ENCODE assay signal across 8 cellular contexts in the genomic region with DNA sequence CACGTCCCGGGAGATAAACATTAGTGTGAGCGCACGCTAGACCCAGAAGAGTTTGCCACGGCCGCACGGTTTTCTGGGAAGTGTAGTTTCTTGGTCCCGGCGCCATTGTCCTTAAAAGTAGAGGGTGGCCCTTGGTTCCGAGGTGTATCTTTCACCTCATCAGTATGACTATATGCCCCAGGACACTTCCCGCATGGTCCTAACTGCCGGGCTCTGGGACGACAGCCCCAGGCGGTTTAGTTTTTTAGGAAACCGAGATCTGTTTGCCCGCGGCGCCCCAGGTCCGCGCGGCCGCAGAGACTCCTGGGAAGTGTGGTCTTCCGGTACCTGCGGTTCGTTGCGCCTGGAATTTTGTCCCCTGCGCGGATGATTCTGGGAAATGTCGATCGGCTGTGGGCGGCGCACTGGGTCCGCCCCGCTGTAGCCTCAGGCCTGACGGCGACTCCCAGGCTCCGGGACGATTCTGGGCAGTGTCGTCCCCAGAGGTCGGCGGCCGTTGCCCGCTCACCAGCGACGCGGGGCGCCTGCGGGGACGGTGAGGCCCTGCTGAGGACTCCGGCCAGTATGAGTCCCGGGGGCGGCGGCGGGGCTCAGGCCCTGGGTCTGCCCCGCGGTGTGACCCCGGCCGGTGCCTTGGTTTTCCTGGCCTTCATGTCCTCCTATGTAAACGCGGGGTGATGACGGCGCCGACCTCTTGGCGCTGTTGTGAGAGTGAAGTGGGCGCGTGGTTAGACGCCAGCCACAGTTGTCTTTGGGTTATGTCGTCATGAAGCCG. TPM values are rescaled to one million over a fixed set of nuclear protein-coding genes. Genes with fewer than 3 reads are reported as not detected.
DNase-seq lines count a peak whose midpoint lies in the region; ATAC-seq and TF ChIP-seq lines count a peak whose summit lies in the region.

A gene (plus strand): TSS at position 418 of the 775 bp plus-strand sequence. CDS start 795 bp downstream, outside the sequence.

- no peaks in the 10 kb centered on the region for H3F3A ChIP-seq in Loucy (ENCODE audit: low read depth)

- no peaks in the 10 kb centered on the region for H3K27me3 ChIP-seq in H7 (ENCODE audit: control insufficient read depth, insufficient read depth, low read length)
- no peaks in the 10 kb centered on the region for H3K27me3 ChIP-seq in Loucy (ENCODE audit: insufficient read depth, low read length, poor library complexity, severe bottlenecking)
- no peaks in the 10 kb centered on the region for H3K27me3 ChIP-seq in foreskin keratinocyte
- no peaks in the 10 kb centered on the region for H3K27me3 ChIP-seq in neuron (ENCODE audit: insufficient read depth, low read length)

- H3K36me3 ChIP-seq in H7 (replicated peaks; ENCODE audit: control insufficient read depth, insufficient read depth, low read length) = no peaks in the 10 kb centered on the region
- H3K36me3 ChIP-seq in Loucy (ENCODE audit: insufficient read depth, low read length) = no peaks in the 10 kb centered on the region
- H3K36me3 ChIP-seq in neuron (ENCODE audit: insufficient read depth, low read length) = peaks cover 3% of the 10 kb centered on the region

- TF ChIP-seq CTCF in Loucy (conservative IDR thresholded peaks at IDR 0.05; ENCODE audit: low read length) (no peak), foreskin keratinocyte (conservative IDR thresholded peaks at IDR 0.05) (peak; percentile 10)

- DNase-seq in ELR (ENCODE audit: low read depth) (peak; percentile 89), H7 (peak; percentile 92), SHP77 (lab: John Stamatoyannopoulos, UW) (peak; percentile 85 to 88), activated gamma-delta T cell treated with Interleukin-2 at 50 U/mL for 16 hours (peak; percentile 71), foreskin keratinocyte (peak; percentile 70 to 87), stromal cell of bone marrow (ENCODE audit: low read depth) (peak; percentile 83)

- ATAC-seq in foreskin keratinocyte = peak; percentile 91

- H3K9ac ChIP-seq in Loucy (ENCODE audit: low read depth, low read length, poor library complexity, severe bottlenecking) = peak within 1 kb of the TSS; percentile 72

- H3K9me3 ChIP-seq in Loucy (ENCODE audit: insufficient read depth, low read depth, low read length) (no peaks in the 10 kb centered on the region), neuron (ENCODE audit: low read length) (peaks cover 14% of the 10 kb centered on the region)

- H4K20me1 ChIP-seq in Loucy (ENCODE audit: insufficient read depth, low read length, poor library complexity, severe bottlenecking) = no peaks in the 10 kb centered on the region

- H3K4me2 ChIP-seq in Loucy (ENCODE audit: low read depth, low read length, poor library complexity, severe bottlenecking) = peak within 1 kb of the TSS; percentile 93

- H3K4me1 ChIP-seq in Loucy (ENCODE audit: insufficient read depth, low read length, poor library complexity, severe bottlenecking) (peaks cover 9% of the 10 kb centered on the region), foreskin keratinocyte (no peaks in the 10 kb centered on the region), neuron (ENCODE audit: insufficient read depth, low read length) (peaks cover 7% of the 10 kb centered on the region)

- peak within 1 kb of the TSS; percentile 89 for H3K27ac ChIP-seq in foreskin keratinocyte

- no peaks in the 10 kb centered on the region for H3K9me2 ChIP-seq in Loucy (replicated peaks; ENCODE audit: low read depth, low read length)

- H3K4me3 ChIP-seq in H7 (ENCODE audit: insufficient read depth, low read depth, low read length) (peak within 1 kb of the TSS; percentile 80), Loucy (ENCODE audit: low read length, poor library complexity, severe bottlenecking) (peak within 1 kb of the TSS; percentile 93), neuron (ENCODE audit: low read length) (peak within 1 kb of the TSS; percentile 70)

- H3K79me2 ChIP-seq in Loucy (ENCODE audit: insufficient read depth, low read length) = peaks cover 8% of the 10 kb centered on the region; the same call in 1 of the 2 replicates

- peak within 1 kb of the TSS; percentile 99 for H2AFZ ChIP-seq in Loucy (ENCODE audit: low read length)
- H2AFZ ChIP-seq in neuron (ENCODE audit: low read depth, low read length) = peak within 1 kb of the TSS; percentile 61

RNA-seq across cellular contexts. Expression of the gene that starts here (rescaled TPM):
- total RNA-seq in H7 (2014; rRNA removed; shearing (Covaris generic)) = 6.8 and 16.6 TPM in 2 replicates
- 5.1 and 5.7 TPM in 2 replicates for total RNA-seq in foreskin keratinocyte
- 1.3 and 2.2 TPM in 2 replicates for polyA plus RNA-seq in foreskin keratinocyte

Comparison
In these comparisons a context has a peak if more than half of its experiments do, and no peak if none do; other contexts are left out.
1. Peak in every context shown above with its lines: DNase-seq, ATAC-seq, H3K4me3 ChIP-seq and H3K27ac ChIP-seq.